ENCODE assay signal across 21 cellular contexts in genomic region chrX:70332600-70332999, GRCh38. TPM values are rescaled to one million over a fixed set of nuclear protein-coding genes. Genes with fewer than 3 reads are reported as not detected.
DNase-seq lines count a peak whose midpoint lies in the region; ATAC-seq and TF ChIP-seq lines count a peak whose summit lies in the region.
"Had no signal": no experiment of that assay in that cellular context is flagged by ENCODE, and none has a peak within 500 bp of the region (broad histone marks: within the 10 kb centered on the region; RNA-seq: fewer than 3 reads in every experiment).

No MANE protein-coding gene starts in this region.

- no CpG with 5 or more reads among the region's 1 CpG for WGBS in mesendoderm (ENCODE audit: extremely low coverage, insufficient coverage, low lambda C conversion rate)

- H3K4ac ChIP-seq in mesendoderm (ENCODE audit: low read depth, low read length), result no peak overlapping the region

- H3K79me1 ChIP-seq in mesendoderm (ENCODE audit: low read length), result no peaks in the 10 kb centered on the region

- no peak overlapping the region for H4K5ac ChIP-seq in mesendoderm (ENCODE audit: low read length)

- DNase-seq in HT-29 (ENCODE audit: low spot score) (peak; percentile 6), brain microvascular endothelial cell (no peak), mesendoderm (peak; percentile 10), NCI-H1105 (lab: John Stamatoyannopoulos, UW) (no peak)
- no peak for DNase-seq in activated effector memory CD4-positive, alpha-beta T cell treated with Interleukin-2 at 50 U/mL for 16 hours
- DNase-seq: activated CD4-positive, alpha-beta T cell treated with anti-CD3 and anti-CD28 coated beads for 4 hours; activated CD8-positive, alpha-beta memory T cell treated with anti-CD3 and anti-CD28 coated beads, Interleukin-2, amount 50 U/mL, for 48 hours; activated naive CD4-positive, alpha-beta T cell treated with anti-CD3 and anti-CD28 coated beads for 36 hours; body of pancreas; dorsolateral prefrontal cortex; esophagus squamous epithelium; heart right ventricle; kidney; NCI-H1694 treated with DMSO at 0.1 percent for 48 hours; NCI-H446 treated with DMSO at 0.1 percent for 48 hours; stimulated activated CD4-positive, alpha-beta T cell treated with anti-CD3 and anti-CD28 coated beads, Interleukin-4, amount 100 ng/mL, for 1 hour had no signal

- no peak overlapping the region for H2BK120ac ChIP-seq in mesendoderm (ENCODE audit: low read depth, low read length)

- no peak overlapping the region for H3K4me2 ChIP-seq in mesendoderm (ENCODE audit: low read length)

- ATAC-seq in HG03342 (IDR thresholded peaks at IDR 0.05; ENCODE audit: unreplicated experiment), result no peak
- ATAC-seq: body of pancreas, heart right ventricle had no signal

- H2BK5ac ChIP-seq in mesendoderm (ENCODE audit: low read length), result no peak overlapping the region

- TF ChIP-seq CTCF in C4-2B (conservative IDR thresholded peaks at IDR 0.05) (peak; percentile 2; the same call in 1 of the 2 replicates), brain microvascular endothelial cell (IDR thresholded peaks at IDR 0.05; ENCODE audit: low read depth, low read length, missing control alignments) (peak; percentile 44)

- H3K79me2 ChIP-seq in mesendoderm (ENCODE audit: control insufficient read depth, insufficient read depth, low read length), result no peaks in the 10 kb centered on the region

- H2BK15ac ChIP-seq in mesendoderm (replicated peaks; ENCODE audit: low read depth), result no peak overlapping the region

- no peak overlapping the region for H3K23ac ChIP-seq in mesendoderm (ENCODE audit: low read length)

- H3K4me1 ChIP-seq in mesendoderm (ENCODE audit: control insufficient read depth, low read depth, low read length), result no peaks in the 10 kb centered on the region
- H3K4me1 ChIP-seq: body of pancreas, esophagus squamous epithelium, heart right ventricle had no signal

- no peak overlapping the region for H3K56ac ChIP-seq in mesendoderm (ENCODE audit: low read length)

- in situ Hi-C loops in brain microvascular endothelial cell (cut with HindIII; ENCODE audit: low pct_ligation_motif_present, low sequenced_read_pairs), result no loop called here

- H2AK5ac ChIP-seq in mesendoderm (ENCODE audit: low read length), result no peak overlapping the region

- H3K4me3 ChIP-seq in brain microvascular endothelial cell (ENCODE audit: low read depth, low read length), result no peak overlapping the region
- no peak overlapping the region for H3K4me3 ChIP-seq in mesendoderm (ENCODE audit: low read length)
- H3K4me3 ChIP-seq: body of pancreas, dorsolateral prefrontal cortex, esophagus squamous epithelium, heart right ventricle, thoracic aorta had no signal

- no peak overlapping the region for H3K27ac ChIP-seq in C4-2B
- no peak overlapping the region for H3K27ac ChIP-seq in brain microvascular endothelial cell
- H3K27ac ChIP-seq in mesendoderm (ENCODE audit: low read depth, low read length), result no peak overlapping the region
- H3K27ac ChIP-seq: body of pancreas, dorsolateral prefrontal cortex, esophagus squamous epithelium, heart right ventricle, neutrophil, thoracic aorta had no signal

- no peak overlapping the region for H4K8ac ChIP-seq in mesendoderm (ENCODE audit: low read depth, low read length)

- no peaks in the 10 kb centered on the region for H3K36me3 ChIP-seq in brain microvascular endothelial cell (replicated peaks)
- H3K36me3 ChIP-seq in mesendoderm (ENCODE audit: control insufficient read depth, insufficient read depth, low read length), result no peaks in the 10 kb centered on the region
- H3K36me3 ChIP-seq: esophagus squamous epithelium, thoracic aorta had no signal

- no peak overlapping the region for H3K18ac ChIP-seq in mesendoderm (ENCODE audit: low read length)

- H3K27me3 ChIP-seq in brain microvascular endothelial cell (replicated peaks) (no peaks in the 10 kb centered on the region), mesendoderm (ENCODE audit: insufficient read depth, low read length, poor library complexity) (no peaks in the 10 kb centered on the region)
- H3K27me3 ChIP-seq: body of pancreas, esophagus squamous epithelium, neutrophil had no signal

- no peak overlapping the region for H3K9ac ChIP-seq in mesendoderm (ENCODE audit: low read length)

RNA-seq across cellular contexts. Expression of gene KIF4A, which starts 42.7 kb away (rescaled TPM):
- total RNA-seq in HT-29 (2014; rRNA removed; shearing (Covaris generic)), result 20.1 and 21.7 TPM in 2 replicates
- polyA plus RNA-seq in mesendoderm (2013, experiment 1 of 2), result 25.2 TPM
- polyA plus RNA-seq in mesendoderm (2013, experiment 2 of 2), result 25.0 TPM
- total RNA-seq: body of pancreas had no signal

RNA-seq across cellular contexts. Expression of gene PDZD11, which starts 42.9 kb away (rescaled TPM):
- total RNA-seq in HT-29 (2014; rRNA removed; shearing (Covaris generic)), result 43.1 and 52.3 TPM in 2 replicates
- 48.6 TPM for polyA plus RNA-seq in mesendoderm (2013, experiment 1 of 2)
- 46.3 TPM for polyA plus RNA-seq in mesendoderm (2013, experiment 2 of 2)

RNA-seq across cellular contexts. Expression of gene RAB41, which starts 50.6 kb away (rescaled TPM):
- total RNA-seq in HT-29 (2014; rRNA removed; shearing (Covaris generic)), result not detected in 2 replicates
- not detected for polyA plus RNA-seq in mesendoderm (2013, experiment 1 of 2)
- not detected for polyA plus RNA-seq in mesendoderm (2013, experiment 2 of 2)
- total RNA-seq: activated naive CD4-positive, alpha-beta T cell treated with anti-CD3 and anti-CD28 coated beads for 36 hours; body of pancreas; dorsolateral prefrontal cortex; esophagus squamous epithelium; heart right ventricle; kidney; M059J; thoracic aorta had no signal
- polyA plus RNA-seq: heart right ventricle had no signal

Comparison
In these comparisons a context has a peak if more than half of its experiments do, and no peak if none do; other contexts are left out.
1. DNase-seq: peak in HT-29 (single experiment) and mesendoderm (single experiment); none in brain microvascular endothelial cell (single experiment), activated effector memory CD4-positive, alpha-beta T cell treated with Interleukin-2 at 50 U/mL for 16 hours (single experiment) and NCI-H1105 (single experiment).